Comparison of ENCODE assay signal across 21 cellular contexts in the genomic region with DNA sequence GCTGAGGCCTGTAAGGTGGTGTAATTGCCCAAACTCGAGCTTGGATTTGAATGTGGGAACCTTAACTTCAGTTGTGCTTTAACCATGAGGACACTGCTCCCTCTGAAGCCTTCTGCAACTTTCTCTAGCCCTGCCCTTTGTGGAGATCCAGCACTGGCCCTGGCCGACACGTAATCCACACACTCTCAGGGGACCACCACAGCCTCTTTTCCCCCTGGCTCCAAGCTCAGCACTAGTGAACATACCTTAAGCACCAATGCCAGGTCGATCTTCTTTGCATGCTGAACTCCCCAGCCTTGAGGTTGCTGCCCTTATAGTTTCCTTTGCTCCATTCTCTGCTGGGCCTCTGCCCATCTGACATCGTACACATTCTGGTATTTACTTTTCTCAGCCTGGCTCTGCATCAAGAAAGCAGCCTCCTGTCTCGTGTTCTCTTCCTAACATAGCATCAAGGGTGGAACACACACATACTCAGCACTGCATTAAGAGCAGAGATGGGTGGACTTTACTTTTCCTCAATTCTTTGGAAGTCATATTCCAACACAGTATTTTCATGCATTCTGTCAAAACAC.
DNase-seq lines count a peak whose midpoint lies in the region; ATAC-seq and TF ChIP-seq lines count a peak whose summit lies in the region.
"Had no signal": no experiment of that assay in that cellular context is flagged by ENCODE, and none has a peak within 500 bp of the region (broad histone marks: within the 10 kb centered on the region; RNA-seq: fewer than 3 reads in every experiment).

No MANE protein-coding gene starts in this region.

- peak; percentile 67 for ATAC-seq in Panc1
- ATAC-seq in GM18517 (IDR thresholded peaks at IDR 0.05; ENCODE audit: unreplicated experiment), result no peak
- ATAC-seq: natural killer cell; stimulated activated naive CD8-positive, alpha-beta T cell treated with anti-CD3 and anti-CD28 coated beads, Interleukin-15, amount 100 ng/mL, for 72 hours; WTC11 had no signal

- H3K27me3 ChIP-seq in Karpas-422 (ENCODE audit: low read length) (no peaks in the 10 kb centered on the region), Panc1 (ENCODE audit: control insufficient read depth, insufficient read depth, low read length) (no peaks in the 10 kb centered on the region), prostate gland (replicated peaks; ENCODE audit: insufficient read depth) (no peaks in the 10 kb centered on the region)
- H3K27me3 ChIP-seq: spleen had no signal

- peak overlapping the region; percentile 33; the same call in 1 of the 2 replicates for H2AFZ ChIP-seq in Karpas-422 (ENCODE audit: low read length)

- no peak for TF ChIP-seq POLR2A in prostate gland (IDR thresholded peaks at IDR 0.05)

- H3K79me2 ChIP-seq in Karpas-422 (ENCODE audit: low read length), result no peaks in the 10 kb centered on the region

- peaks cover 59% of the 10 kb centered on the region for H3K4me1 ChIP-seq in Karpas-422 (ENCODE audit: low read length)
- peaks cover 16% of the 10 kb centered on the region for H3K4me1 ChIP-seq in Panc1 (ENCODE audit: control insufficient read depth, insufficient read depth, low read length)
- H3K4me1 ChIP-seq in prostate gland (replicated peaks), result no peaks in the 10 kb centered on the region

- H3K9me2 ChIP-seq in Karpas-422 (replicated peaks; ENCODE audit: insufficient read depth, low read length), result no peaks in the 10 kb centered on the region

- TF ChIP-seq CTCF in Panc1 (IDR thresholded peaks at IDR 0.05) (no peak), prostate gland (IDR thresholded peaks at IDR 0.05) (no peak)

- no peak overlapping the region for H3K9ac ChIP-seq in Karpas-422 (ENCODE audit: low read length)

- H3K9me3 ChIP-seq in Karpas-422 (ENCODE audit: low read length), result no peaks in the 10 kb centered on the region
- no peaks in the 10 kb centered on the region for H3K9me3 ChIP-seq in Panc1 (ENCODE audit: control insufficient read depth, insufficient read depth, low read depth, low read length)
- H3K9me3 ChIP-seq in prostate gland, result no peaks in the 10 kb centered on the region
- H3K9me3 ChIP-seq: spleen had no signal

- no peak overlapping the region for H3K4me2 ChIP-seq in Karpas-422 (ENCODE audit: low read depth, low read length, poor library complexity, severe bottlenecking)

- WGBS in prostate gland, result 57% methylated on average over 6 of the region's 6 CpGs

- H3K27ac ChIP-seq in Karpas-422 (ENCODE audit: low read length), result peak overlapping the region; percentile 32; the same call in 1 of the 2 replicates
- H3K27ac ChIP-seq in Panc1 (ENCODE audit: low read length), result peak overlapping the region; percentile 21; the same call in 1 of the 2 replicates
- H3K27ac ChIP-seq in prostate gland, result no peak overlapping the region
- H3K27ac ChIP-seq: spleen had no signal

- intact Hi-C loops in Panc1 (cut with micrococcal nuclease; ENCODE audit: unreplicated experiment), result no loop called here
- intact Hi-C loops in prostate gland (cut with DNase I), result no loop called here
- intact Hi-C loops in posterior vena cava (cut with DNase I), result no loop called here

- POLR2A ChIA-PET in Panc1 (lab: Charles Lee), result no interaction called here

- in situ Hi-C loops in Panc1 (cut with HindIII; ENCODE audit: low pct_unique_long_range_greater_than_20kb, low sequenced_read_pairs), result no loop called here

- BruUV-seq in Panc1 (replicated peaks; lab: Mats Ljungman, UMichigan), result no TSS peak

- DNase-seq in Karpas-422, result no peak
- DNase-seq in Panc1 (ENCODE audit: low read depth, low spot score), result no peak
- DNase-seq in fibroblast of peridontal ligament (ENCODE audit: extremely low read depth), result peak; percentile 59
- peak; percentile 30 for DNase-seq in prostate gland (ENCODE audit: low spot score)
- DNase-seq in stimulated activated CD4-positive, alpha-beta T cell treated with anti-CD3 and anti-CD28 coated beads, Interleukin-15, amount 100 ng/mL, for 24 hours, result no peak
- DNase-seq in posterior vena cava (ENCODE audit: low spot score), result no peak
- DNase-seq: activated CD4-positive, alpha-beta T cell treated with anti-CD3 and anti-CD28 coated beads, Interleukin-2, amount 50 U/mL, for 48 hours; activated naive CD4-positive, alpha-beta T cell; activated T-cell treated with anti-CD3 and anti-CD28 coated beads, Interleukin-2, amount 50 U/mL, for 24 hours; amygdala; DND-41; erythroblast; H7; natural killer cell; NCI-H1417; NCI-H526 treated with DMSO at 0.1 percent for 48 hours; spleen; stimulated activated CD4-positive, alpha-beta T cell treated with anti-CD3 and anti-CD28 coated beads, Interleukin-4, amount 100 ng/mL, for 4 hours; stimulated activated naive CD8-positive, alpha-beta T cell treated with anti-CD3 and anti-CD28 coated beads, Interleukin-15, amount 100 ng/mL, for 72 hours had no signal

- CTCF ChIA-PET in Panc1 (lab: Charles Lee), result no interaction called here

- no peaks in the 10 kb centered on the region for H4K20me1 ChIP-seq in Karpas-422 (ENCODE audit: insufficient read depth, low read depth, low read length)

- no peaks in the 10 kb centered on the region for H3K36me3 ChIP-seq in Karpas-422 (ENCODE audit: insufficient read depth, low read length)
- H3K36me3 ChIP-seq in Panc1 (ENCODE audit: control insufficient read depth, insufficient read depth, low read length), result no peaks in the 10 kb centered on the region
- H3K36me3 ChIP-seq in prostate gland, result no peaks in the 10 kb centered on the region
- H3K36me3 ChIP-seq: spleen had no signal

- H3K4me3 ChIP-seq in Karpas-422 (ENCODE audit: low read length) (no peak overlapping the region), Panc1 (ENCODE audit: low read depth in 2 of 2, low read length in 2 of 2) (no peak overlapping the region), prostate gland (no peak overlapping the region)
- H3K4me3 ChIP-seq: spleen had no signal

Comparison
In these comparisons a context has a peak if more than half of its experiments do, and no peak if none do; other contexts are left out.
1. DNase-seq: peak in fibroblast of peridontal ligament (single experiment) and prostate gland (single experiment); none in Karpas-422 (single experiment), Panc1 (single experiment), stimulated activated CD4-positive, alpha-beta T cell treated with anti-CD3 and anti-CD28 coated beads, Interleukin-15, amount 100 ng/mL, for 24 hours (single experiment) and posterior vena cava (single experiment).
2. H3K27ac ChIP-seq: peak in Karpas-422 (single experiment) and Panc1 (single experiment); none in prostate gland (0 of 2).